Comparison of ENCODE assay signal across 8 cellular contexts in the genomic region with DNA sequence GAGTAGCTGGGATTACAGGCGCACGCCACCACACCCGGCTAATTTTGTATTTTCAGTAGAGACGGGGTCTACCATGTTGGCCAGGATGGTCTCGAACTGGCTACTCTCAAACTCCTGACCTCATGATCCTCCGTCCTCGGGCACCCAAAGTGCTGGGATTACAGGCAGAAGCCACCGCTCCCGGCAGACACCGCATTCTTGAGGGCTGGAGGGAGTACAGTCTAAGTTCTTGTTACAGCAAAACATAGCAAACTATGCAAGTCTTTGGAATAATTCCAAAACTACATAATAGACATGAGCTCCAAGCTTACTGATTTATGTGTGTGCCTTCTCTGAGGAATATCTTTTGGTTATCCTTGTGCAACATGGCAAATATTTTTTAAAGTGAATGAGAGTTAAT.
DNase-seq lines count a peak whose midpoint lies in the region; FAIRE-seq and TF ChIP-seq lines count a peak whose summit lies in the region.
"Not testable (repeated sequence)": the region's sequence is repeated elsewhere in the genome, so short reads cannot be mapped to it uniquely, and the experiment has no call there.

No MANE protein-coding gene starts in this region.

- H3K4me3 ChIP-seq in fibroblast of the aortic adventitia (ENCODE audit: low read depth, low read length); kidney (ENCODE audit: low read length in 2 of 2): not testable (repeated sequence)

- not testable (repeated sequence) for H3K9ac ChIP-seq in kidney (ENCODE audit: low read length in 2 of 2)

- H3K27ac Mint-ChIP-seq in osteocyte (ENCODE audit: unreplicated experiment) = not testable (repeated sequence)

- not testable (repeated sequence) for H3K36me3 Mint-ChIP-seq in osteocyte (ENCODE audit: unreplicated experiment)

- H3K4me3 Mint-ChIP-seq in osteocyte (ENCODE audit: unreplicated experiment) = not testable (repeated sequence)

- not testable (repeated sequence) for H3K27ac ChIP-seq in kidney (ENCODE audit: low read depth in 2 of 2, low read length in 2 of 2)

- intact Hi-C loops in kidney (cut with DNase I) = not testable (repeated sequence)

- not testable (repeated sequence) for H3K4me1 Mint-ChIP-seq in osteocyte (ENCODE audit: unreplicated experiment)

- H3K9me3 ChIP-seq in kidney (ENCODE audit: control insufficient read depth in 1 of 2, low read length in 2 of 2) = not testable (repeated sequence)

- TF ChIP-seq CTCF in fibroblast of the aortic adventitia (IDR thresholded peaks at IDR 0.05; ENCODE audit: insufficient read depth, low read length); kidney (IDR thresholded peaks at IDR 0.05; ENCODE audit: borderline replicate concordance, extremely low read depth, insufficient read depth); osteocyte (IDR thresholded peaks at IDR 0.05): not testable (repeated sequence)

- H3K27me3 Mint-ChIP-seq in osteocyte (ENCODE audit: unreplicated experiment) = not testable (repeated sequence)

- not testable (repeated sequence) for H3K9me3 Mint-ChIP-seq in osteocyte (ENCODE audit: unreplicated experiment)

- not testable (repeated sequence) for H3K36me3 ChIP-seq in kidney (ENCODE audit: control insufficient read depth in 1 of 2, insufficient read depth in 2 of 2, low read length in 2 of 2)

- FAIRE-seq in RCC 7860 (lab: Jason Lieb, UNC); kidney (lab: Jason Lieb, UNC): not testable (repeated sequence)

- H3K4me1 ChIP-seq in kidney (ENCODE audit: control insufficient read depth in 1 of 2, insufficient read depth in 1 of 2, low read depth in 1 of 2, low read length in 2 of 2) = not testable (repeated sequence)

- peak; percentile 0 for DNase-seq in ELF-1 (ENCODE audit: low read depth, low spot score)
- DNase-seq in RCC 7860 (ENCODE audit: low spot score) = peak; percentile 2
- peak; percentile 27 for DNase-seq in astrocyte of the hippocampus (ENCODE audit: low read depth, low spot score)
- peak; percentile 15 for DNase-seq in dedifferentiated amniotic fluid mesenchymal stem cell (ENCODE audit: extremely low spot score)
- DNase-seq in fibroblast of the aortic adventitia (ENCODE audit: low read depth) = peak; percentile 30
- DNase-seq in kidney = peak; percentile 67
- DNase-seq in osteocyte (ENCODE audit: extremely low spot score, unreplicated experiment) = peak; percentile 77
- peak; percentile 22 for DNase-seq in stromal cell of bone marrow (ENCODE audit: low read depth)

Comparison
In these comparisons a context has a peak if more than half of its experiments do, and no peak if none do; other contexts are left out.
1. DNase-seq: peak in every context shown above with its lines; median percentile 77 in osteocyte; 67 in kidney; 30 in fibroblast of the aortic adventitia; 27 in astrocyte of the hippocampus; 22 in stromal cell of bone marrow; 15 in dedifferentiated amniotic fluid mesenchymal stem cell; 2 in RCC 7860; 0 in ELF-1.